ENCODE assay signal across 14 cellular contexts in the genomic region with DNA sequence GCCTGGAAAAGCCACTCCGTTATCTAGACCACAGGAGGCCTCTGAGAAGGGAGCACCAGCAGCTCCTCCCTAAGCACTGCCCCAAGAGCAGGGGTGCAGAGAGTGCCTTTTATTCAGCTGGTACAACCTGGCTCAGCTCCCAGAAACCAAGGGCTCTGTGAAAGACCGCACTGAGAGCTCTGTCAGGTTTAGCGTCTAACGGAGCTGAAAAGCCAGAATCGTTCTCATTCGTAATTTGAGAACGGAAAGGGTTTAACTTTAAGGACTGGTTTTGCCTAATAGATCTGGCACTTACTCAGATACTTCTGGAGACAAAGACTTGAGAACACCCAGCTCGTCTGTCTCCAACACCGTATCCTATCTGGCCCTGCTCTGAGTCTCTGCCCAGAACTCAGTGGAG. TPM values are rescaled to one million over a fixed set of nuclear protein-coding genes. Genes with fewer than 3 reads are reported as not detected.
DNase-seq lines count a peak whose midpoint lies in the region; ATAC-seq, FAIRE-seq and TF ChIP-seq lines count a peak whose summit lies in the region.
"Had no signal": no experiment of that assay in that cellular context is flagged by ENCODE, and none has a peak within 500 bp of the region (broad histone marks: within the 10 kb centered on the region; RNA-seq: fewer than 3 reads in every experiment).

No MANE protein-coding gene starts in this region.

- H3K4me3 Mint-ChIP-seq in activated naive CD8-positive, alpha-beta T cell treated with anti-CD3 and anti-CD28 coated beads for 36 hours, result no peak overlapping the region
- H3K4me3 Mint-ChIP-seq: CD4-positive, CD25-positive, alpha-beta regulatory T cell; nephron had no signal

- TF ChIP-seq CTCF in fibroblast of mammary gland (conservative IDR thresholded peaks at IDR 0.05; ENCODE audit: control insufficient read depth, insufficient read depth, low read depth, low read length) (no peak), pancreas (IDR thresholded peaks at IDR 0.05) (no peak)

- H3K27me3 Mint-ChIP-seq in activated naive CD8-positive, alpha-beta T cell treated with anti-CD3 and anti-CD28 coated beads for 36 hours, result no peaks in the 10 kb centered on the region
- H3K27me3 Mint-ChIP-seq: CD4-positive, CD25-positive, alpha-beta regulatory T cell had no signal

- WGBS in pancreas, 2 donors, result 52 to 66% methylated on average over 9 of the region's 9 CpGs

- H3K9me3 Mint-ChIP-seq in activated naive CD8-positive, alpha-beta T cell treated with anti-CD3 and anti-CD28 coated beads for 36 hours, result no peaks in the 10 kb centered on the region
- H3K9me3 Mint-ChIP-seq: CD4-positive, CD25-positive, alpha-beta regulatory T cell; nephron had no signal

- no peaks in the 10 kb centered on the region for H3K9me3 ChIP-seq in pancreas

- ATAC-seq in pancreas (peak in 3 of 4 donors; percentile 25 to 74 (median 55)), GM21528 (IDR thresholded peaks at IDR 0.05; ENCODE audit: low FRiP score, unreplicated experiment) (no peak), HG03521 (IDR thresholded peaks at IDR 0.05; ENCODE audit: unreplicated experiment) (no peak)
- ATAC-seq: GM12878 had no signal

- no peaks in the 10 kb centered on the region for H3K27me3 ChIP-seq in pancreas

- H3K36me3 Mint-ChIP-seq in activated naive CD8-positive, alpha-beta T cell treated with anti-CD3 and anti-CD28 coated beads for 36 hours, result peaks cover 8% of the 10 kb centered on the region

- H3K4me3 ChIP-seq in fibroblast of mammary gland (ENCODE audit: control insufficient read depth, low read depth, low read length) (no peak overlapping the region), pancreas (no peak overlapping the region)
- H3K4me3 ChIP-seq: GM12878 had no signal

- H3K36me3 ChIP-seq in pancreas, result peaks cover 0 to 1% (median 0%) of the 10 kb centered on the region in 3 donors

- no peak for FAIRE-seq in pancreas (lab: Jason Lieb, UNC)
- FAIRE-seq: GM12878, TTC549 had no signal

- DNase-seq in DMS79 (lab: John Stamatoyannopoulos, UW) (peak; percentile 94), NCI-H2196 treated with DMSO at 0.1 percent for 48 hours (lab: John Stamatoyannopoulos, UW; ENCODE audit: unreplicated experiment) (peak; percentile 89), fibroblast of mammary gland (ENCODE audit: low read depth) (peak; percentile 38), pancreas (no peak), HT-29 (ENCODE audit: low spot score) (no peak)
- no peak for DNase-seq in activated naive CD8-positive, alpha-beta T cell treated with anti-CD3 and anti-CD28 coated beads for 36 hours
- DNase-seq: CD4-positive, CD25-positive, alpha-beta regulatory T cell; dermis blood vessel endothelial cell had no signal

- H3K27ac ChIP-seq in pancreas, result no peak overlapping the region
- H3K27ac ChIP-seq: KMS-11 had no signal

- H3K4me1 ChIP-seq in pancreas, result no peaks in the 10 kb centered on the region

- no peaks in the 10 kb centered on the region for H3K4me1 Mint-ChIP-seq in activated naive CD8-positive, alpha-beta T cell treated with anti-CD3 and anti-CD28 coated beads for 36 hours

- intact Hi-C loops in pancreas (cut with DNase I), result no loop called here

- H3K27ac Mint-ChIP-seq in activated naive CD8-positive, alpha-beta T cell treated with anti-CD3 and anti-CD28 coated beads for 36 hours, result no peak overlapping the region

RNA-seq across cellular contexts. Expression of a gene that starts 13.5 kb away (rescaled TPM):
- total RNA-seq in pancreas, result 10 to 100 TPM; 19.2 to 28.3 (median 24.4) TPM
- 10 to 100 TPM; 48.4 to 62.5 TPM for polyA plus RNA-seq in pancreas
- 10 to 100 TPM; 51.6 to 56.7 TPM for total RNA-seq in activated naive CD8-positive, alpha-beta T cell treated with anti-CD3 and anti-CD28 coated beads for 36 hours
- 332 and 334 TPM in 2 replicates for total RNA-seq in HT-29 (2014; rRNA removed; shearing (Covaris generic))

RNA-seq across cellular contexts. Expression of a gene that starts 19.1 kb away (rescaled TPM):
- 10 to 100 TPM in 5 of 6 donors, 1 to 10 TPM in 1; 7.3 to 24.0 (median 11.2) TPM for total RNA-seq in pancreas
- polyA plus RNA-seq in pancreas, result 10 to 100 TPM; 54.1 to 56.3 TPM
- total RNA-seq in activated naive CD8-positive, alpha-beta T cell treated with anti-CD3 and anti-CD28 coated beads for 36 hours, result under 1 TPM in 1 of 2 experiments, not detected in 1; 0.41 TPM
- total RNA-seq in HT-29 (2014; rRNA removed; shearing (Covaris generic)), result 265 and 291 TPM in 2 replicates
- polyA plus RNA-seq: CD4-positive, CD25-positive, alpha-beta regulatory T cell had no signal

RNA-seq across cellular contexts. Expression of a gene that starts 37.9 kb away (rescaled TPM):
- 1 to 10 TPM; 6.8 to 9.2 (median 7.8) TPM for total RNA-seq in pancreas
- 10 to 100 TPM; 17.1 to 17.3 TPM for polyA plus RNA-seq in pancreas
- 100 to 1,000 TPM in 1 of 2 experiments, 10 to 100 TPM in 1; 98.4 to 103 TPM for total RNA-seq in activated naive CD8-positive, alpha-beta T cell treated with anti-CD3 and anti-CD28 coated beads for 36 hours
- total RNA-seq in HT-29 (2014; rRNA removed; shearing (Covaris generic)), result 64.8 and 67.5 TPM in 2 replicates

RNA-seq across cellular contexts. Expression of a gene that starts 38.1 kb away (rescaled TPM):
- 1 to 10 TPM; 2.8 to 4.7 (median 4.1) TPM for total RNA-seq in pancreas
- polyA plus RNA-seq in pancreas, result 1 to 10 TPM; 4.1 to 5.3 TPM
- total RNA-seq in activated naive CD8-positive, alpha-beta T cell treated with anti-CD3 and anti-CD28 coated beads for 36 hours, result 10 to 100 TPM; 55.3 to 56.0 TPM
- 19.8 and 26.8 TPM in 2 replicates for total RNA-seq in HT-29 (2014; rRNA removed; shearing (Covaris generic))

RNA-seq across cellular contexts. Expression of a gene that starts 47.0 kb away (rescaled TPM):
- total RNA-seq in pancreas, result 10 to 100 TPM in 5 of 6 donors, 1 to 10 TPM in 1; 8.6 to 16.4 (median 13.3) TPM
- 10 to 100 TPM; 18.9 to 25.2 TPM for polyA plus RNA-seq in pancreas
- total RNA-seq in activated naive CD8-positive, alpha-beta T cell treated with anti-CD3 and anti-CD28 coated beads for 36 hours, result 10 to 100 TPM; 45.4 to 45.8 TPM
- total RNA-seq in HT-29 (2014; rRNA removed; shearing (Covaris generic)), result 15.3 and 19.4 TPM in 2 replicates

Comparison
In these comparisons a context has a peak if more than half of its experiments do, and no peak if none do; other contexts are left out.
1. DNase-seq: peak in DMS79 (single experiment), NCI-H2196 treated with DMSO at 0.1 percent for 48 hours (single experiment) and fibroblast of mammary gland (single experiment); none in pancreas (0 of 6), activated naive CD8-positive, alpha-beta T cell treated with anti-CD3 and anti-CD28 coated beads for 36 hours (single experiment) and HT-29 (single experiment).
2. ATAC-seq: peak in pancreas (3 of 4); none in GM21528 (single experiment) and HG03521 (single experiment).
3. RNA of a gene that starts 19.1 kb away (total RNA-seq): 265 to 291 TPM in HT-29; 7.3 to 24.0 TPM in pancreas and 0.41 TPM in activated naive CD8-positive, alpha-beta T cell treated with anti-CD3 and anti-CD28 coated beads for 36 hours; every median in the first group is over 10 times any median in the second.